ENCODE assay signal across 9 cellular contexts in the genomic region with DNA sequence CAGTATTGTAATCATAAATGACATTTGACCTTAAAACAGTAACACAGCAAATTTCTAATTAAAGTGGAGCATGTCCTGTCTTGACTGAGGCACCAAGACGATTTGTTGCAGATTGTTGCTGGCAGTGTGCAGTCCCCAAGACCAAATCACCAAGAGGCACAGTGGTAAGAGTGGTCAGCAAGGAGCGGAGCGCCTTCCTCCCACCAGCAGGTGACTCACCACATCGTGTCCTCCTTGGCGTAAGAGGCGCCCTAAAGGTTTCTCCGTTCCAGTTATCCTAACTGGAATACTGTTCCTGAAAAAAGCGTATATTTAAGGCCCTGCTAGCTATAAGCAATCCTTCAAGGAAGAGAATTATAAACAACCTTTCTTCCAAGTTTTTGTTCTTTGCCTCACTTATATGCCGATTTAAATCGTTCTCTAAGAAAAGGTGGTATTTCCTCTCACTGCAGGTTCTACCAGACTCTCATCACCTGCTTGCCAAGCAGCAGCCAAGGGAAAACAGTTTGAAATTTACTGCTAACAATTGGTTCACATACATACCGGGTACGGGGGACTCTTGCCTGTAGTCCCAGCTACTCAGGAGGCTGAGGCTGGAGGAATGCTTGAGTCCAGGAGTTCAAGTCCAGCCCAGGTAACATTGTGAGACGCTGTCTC. TPM values are rescaled to one million over a fixed set of nuclear protein-coding genes. Genes with fewer than 3 reads are reported as not detected.
A peak's percentile ranks its signal among the peaks of the same experiment; 100 is the strongest.
DNase-seq lines count a peak whose midpoint lies in the region; ATAC-seq, FAIRE-seq and TF ChIP-seq lines count a peak whose summit lies in the region.
"Had no signal": no experiment of that assay in that cellular context is flagged by ENCODE, and none has a peak within 500 bp of the region (broad histone marks: within the 10 kb centered on the region; RNA-seq: fewer than 3 reads in every experiment).

No MANE protein-coding gene starts in this region.

- peak; percentile 73 for FAIRE-seq in K562 (lab: Jason Lieb, UNC)

- H3K4me3 ChIP-seq in BLaER1: no peak overlapping the region
- H3K4me3 ChIP-seq in K562: no peak overlapping the region
- H3K4me3 ChIP-seq: left ventricle myocardium inferior had no signal

- intact Hi-C loops in K562 (cut with micrococcal nuclease): loop anchor here (2.0 to 10.0 kb wide), 3 partner anchors 21 to 397 kb away; a partner anchor contains a TSS

- H3K4me2 ChIP-seq in BLaER1: peak overlapping the region; percentile 71
- peak overlapping the region; percentile 30 for H3K4me2 ChIP-seq in K562 (ENCODE audit: insufficient read depth, low read length)

- DNase-seq in M059J (ENCODE audit: low read depth) (peak; percentile 29), K562 (ENCODE audit: extremely low read depth in 1 of 4, low spot score in 3 of 4) (peak; percentile 61 to 76 (median 68)), iPS-NIHi7 (ENCODE audit: extremely low spot score) (no peak)
- DNase-seq: left ventricle myocardium inferior had no signal

- H3K9ac ChIP-seq in BLaER1 (peak overlapping the region; percentile 17; the same call in 1 of the 2 replicates), K562 (ENCODE audit: insufficient read depth in 1 of 2, low read depth in 2 of 2, low read length in 2 of 2) (peak overlapping the region in 1 of 2 experiments; percentile 69; a peak in 1 of 4 replicates)

- TF ChIP-seq POLR2A in K562 (conservative IDR thresholded peaks at IDR 0.05): no peak

- CTCF ChIA-PET in K562 (lab: Yijun Ruan, JAX; ENCODE audit: low intra/inter-chr PET ratio): interaction anchor here (0.9 kb wide), 2 partner anchors 60 to 65 kb away, joined by 3 to 4 read pairs; no protein-coding TSS in a partner anchor

- no peaks in the 10 kb centered on the region for H3K36me3 ChIP-seq in BLaER1
- H3K36me3 ChIP-seq in K562 (ENCODE audit: control insufficient read depth, insufficient read depth, low read length): no peaks in the 10 kb centered on the region
- H3K36me3 ChIP-seq: left ventricle myocardium inferior had no signal

- POLR2A ChIA-PET in K562 (lab: Yijun Ruan, JAX): interaction anchor here (0.6 to 1.2 kb wide), 2 partner anchors 10 to 29 kb away, joined by 3 to 9 read pairs; a partner anchor contains a TSS

- no peaks in the 10 kb centered on the region for H3K79me2 ChIP-seq in K562 (ENCODE audit: control insufficient read depth, insufficient read depth, low read length)

- TF ChIP-seq CTCF in K562 (IDR thresholded peaks at IDR 0.05 in 2 of 3, conservative IDR thresholded peaks at IDR 0.05 in 1 of 3; ENCODE audit: insufficient read depth in 2 of 3, low read depth in 1 of 3, low read length in 3 of 3): peak; percentile 40 to 53 (median 48); a peak in 5 of 6 replicates

- ATAC-seq in GM19397 (IDR thresholded peaks at IDR 0.05; ENCODE audit: unreplicated experiment) (peak; percentile 22), K562 (peak; percentile 84), GM19455 (IDR thresholded peaks at IDR 0.05; ENCODE audit: unreplicated experiment) (no peak), GM21717 (IDR thresholded peaks at IDR 0.05; ENCODE audit: unreplicated experiment) (no peak), HG03175 (IDR thresholded peaks at IDR 0.05; ENCODE audit: unreplicated experiment) (no peak)

- peaks cover 5% of the 10 kb centered on the region for H3K9me1 ChIP-seq in K562 (ENCODE audit: control insufficient read depth, insufficient read depth, low read length)

- peak; percentile 26 to 52; a peak in 3 of 4 replicates for TF ChIP-seq RAD21 in K562 (CRISPR knock-in tag; conservative IDR thresholded peaks at IDR 0.05 in 1 of 2, IDR thresholded peaks at IDR 0.05 in 1 of 2)

- WGBS in K562 (ENCODE audit: insufficient coverage, low coverage, missing lambda C conversion rate): 38% methylated on average over 13 of the region's 13 CpGs

- H3K27me3 ChIP-seq in BLaER1: no peaks in the 10 kb centered on the region
- no peaks in the 10 kb centered on the region; a peak in 1 of 5 replicates for H3K27me3 ChIP-seq in K562 (ENCODE audit: control insufficient read depth in 2 of 2, insufficient read depth in 2 of 2, low read length in 2 of 2)

- H3K27ac ChIP-seq in BLaER1 (peak overlapping the region; percentile 55; the same call in 1 of the 2 replicates), K562 (ENCODE audit: extremely low read depth, low read depth, low read length) (no peak overlapping the region)
- H3K27ac ChIP-seq: left ventricle myocardium inferior had no signal

- TF ChIP-seq EP300 in K562 (IDR thresholded peaks at IDR 0.05; ENCODE audit: low read length): no peak

- in situ Hi-C loops in K562 (cut with MboI): no loop called here

- peaks cover 58% of the 10 kb centered on the region for H3K4me1 ChIP-seq in BLaER1
- H3K4me1 ChIP-seq in K562 (replicated peaks in 1 of 2; ENCODE audit: control insufficient read depth in 2 of 2, insufficient read depth in 2 of 2, low read length in 2 of 2): peaks cover 30 to 33% of the 10 kb centered on the region in 2 experiments; a peak in 4 of 5 replicates

- H3K9me3 ChIP-seq in BLaER1 (no peaks in the 10 kb centered on the region), K562 (replicated peaks; ENCODE audit: control insufficient read depth, insufficient read depth, low read depth, low read length) (no peaks in the 10 kb centered on the region)
- H3K9me3 ChIP-seq: left ventricle myocardium inferior had no signal

- BruUV-seq in K562 (replicated peaks; lab: Mats Ljungman, UMichigan): no TSS peak

- peak overlapping the region; percentile 48 for H2AFZ ChIP-seq in K562 (ENCODE audit: low read depth, low read length)

- no peaks in the 10 kb centered on the region for H4K20me1 ChIP-seq in BLaER1
- no peaks in the 10 kb centered on the region for H4K20me1 ChIP-seq in K562 (replicated peaks; ENCODE audit: control insufficient read depth, insufficient read depth, low read length)

RNA-seq across cellular contexts. Expression of a gene that starts 10.7 kb away (rescaled TPM):
- total RNA-seq in M059J (2014; rRNA removed; shearing (Covaris generic)): 103 and 155 TPM in 2 replicates
- 109 and 296 TPM in 2 replicates for total RNA-seq in K562 (2011; cell fraction: chromatin; rRNA removed; ENCODE audit: low replicate concordance)
- total RNA-seq in K562 (2011; cell fraction: nucleolus; rRNA removed): 251 and 260 TPM in 2 replicates
- total RNA-seq in K562 (2011; cell fraction: nucleoplasm; rRNA removed): 183 and 184 TPM in 2 replicates
- total RNA-seq in K562 (2014; rRNA removed) (212 and 268 TPM in 2 replicates), K562 (2014; rRNA removed; fragmentation: Illumina TruSeq; extraction: Trizol) (46.9 and 56.8 TPM in 2 replicates), K562 (2015; rRNA removed; fragmentation: Illumina TruSeq; extraction: Trizol) (94.0 and 99.6 TPM in 2 replicates), K562 (2021) (277 and 283 TPM in 2 replicates)
- polyA plus RNA-seq in K562 (2011; rRNA removed) (130 and 189 TPM in 2 replicates), K562 (2014; fragmentation: Illumina TruSeq; extraction: Trizol) (94.3 and 120 TPM in 2 replicates), K562 (2014; fragmentation: Nextera tagmentation; extraction: Ambion mirVana) (10 to 100 TPM in 1 of 2 experiments, 1 to 10 TPM in 1; 8.1 to 11.0 TPM), K562 (2014; rRNA removed) (209 and 237 TPM in 2 replicates)
- polyA plus RNA-seq in K562 (2011; cell fraction: cytosol; rRNA removed): 210 and 322 TPM in 2 replicates
- polyA plus RNA-seq in K562 (2011; cell fraction: nucleus; rRNA removed): 461 and 543 TPM in 2 replicates
- polyA plus RNA-seq in K562 (2012): 186 and 202 TPM in 2 replicates
- polyA minus RNA-seq in K562 (2011; rRNA and poly(A)+ RNA removed): 65.6 and 71.9 TPM in 2 replicates
- 96.6 and 122 TPM in 2 replicates for polyA minus RNA-seq in K562 (2011; cell fraction: cytosol; rRNA and poly(A)+ RNA removed)
- polyA minus RNA-seq in K562 (2011; cell fraction: nucleus; rRNA and poly(A)+ RNA removed): 81.0 and 130 TPM in 2 replicates

RNA-seq across cellular contexts. Expression of a gene that starts 16.5 kb away (rescaled TPM):
- total RNA-seq in M059J (2014; rRNA removed; shearing (Covaris generic)): 1.1 and 1.7 TPM in 2 replicates
- total RNA-seq in K562 (2011; cell fraction: chromatin; rRNA removed; ENCODE audit: low replicate concordance): not detected in 2 replicates
- not detected in 2 replicates for total RNA-seq in K562 (2011; cell fraction: nucleolus; rRNA removed)
- total RNA-seq in K562 (2011; cell fraction: nucleoplasm; rRNA removed): not detected in 2 replicates
- total RNA-seq in K562 (2014; rRNA removed) (not detected in 2 replicates), K562 (2014; rRNA removed; fragmentation: Illumina TruSeq; extraction: Trizol) (not detected in 2 replicates), K562 (2015; rRNA removed; fragmentation: Illumina TruSeq; extraction: Trizol) (not detected in 2 replicates), K562 (2021) (1.7 and 1.8 TPM in 2 replicates)
- polyA plus RNA-seq in K562 (2011; rRNA removed) (0.11 TPM in 1 of 2 replicates, not detected in the other), K562 (2014; fragmentation: Illumina TruSeq; extraction: Trizol) (not detected in 2 replicates), K562 (2014; fragmentation: Nextera tagmentation; extraction: Ambion mirVana) (not detected), K562 (2014; rRNA removed) (0.23 TPM in 1 of 2 replicates, not detected in the other)
- 0.51 and 0.55 TPM in 2 replicates for polyA plus RNA-seq in K562 (2011; cell fraction: cytosol; rRNA removed)
- polyA plus RNA-seq in K562 (2011; cell fraction: nucleus; rRNA removed): 0.13 and 0.26 TPM in 2 replicates
- 0.21 and 0.33 TPM in 2 replicates for polyA plus RNA-seq in K562 (2012)
- not detected in 2 replicates for polyA minus RNA-seq in K562 (2011; rRNA and poly(A)+ RNA removed)
- not detected in 2 replicates for polyA minus RNA-seq in K562 (2011; cell fraction: cytosol; rRNA and poly(A)+ RNA removed)
- not detected in 2 replicates for polyA minus RNA-seq in K562 (2011; cell fraction: nucleus; rRNA and poly(A)+ RNA removed)

RNA-seq across cellular contexts. Expression of a gene that starts 21.2 kb away (rescaled TPM):
- total RNA-seq in M059J (2014; rRNA removed; shearing (Covaris generic)): 2.5 and 5.3 TPM in 2 replicates
- total RNA-seq in K562 (2011; cell fraction: chromatin; rRNA removed; ENCODE audit: low replicate concordance): 3.1 and 10.5 TPM in 2 replicates
- total RNA-seq in K562 (2011; cell fraction: nucleolus; rRNA removed): 12.0 and 14.7 TPM in 2 replicates
- total RNA-seq in K562 (2011; cell fraction: nucleoplasm; rRNA removed): 5.9 TPM in 2 replicates
- total RNA-seq in K562 (2014; rRNA removed) (18.6 and 21.8 TPM in 2 replicates), K562 (2014; rRNA removed; fragmentation: Illumina TruSeq; extraction: Trizol) (1.1 and 1.8 TPM in 2 replicates), K562 (2015; rRNA removed; fragmentation: Illumina TruSeq; extraction: Trizol) (5.5 and 5.7 TPM in 2 replicates), K562 (2021) (18.7 and 19.2 TPM in 2 replicates)
- polyA plus RNA-seq in K562 (2011; rRNA removed) (4.9 and 8.3 TPM in 2 replicates), K562 (2014; fragmentation: Illumina TruSeq; extraction: Trizol) (1.5 and 3.5 TPM in 2 replicates), K562 (2014; fragmentation: Nextera tagmentation; extraction: Ambion mirVana) (under 1 TPM; 0.04 to 0.20 TPM), K562 (2014; rRNA removed) (13.1 and 13.2 TPM in 2 replicates)
- polyA plus RNA-seq in K562 (2011; cell fraction: cytosol; rRNA removed): 7.9 and 29.5 TPM in 2 replicates
- polyA plus RNA-seq in K562 (2011; cell fraction: nucleus; rRNA removed): 9.1 and 15.1 TPM in 2 replicates
- 11.8 and 13.9 TPM in 2 replicates for polyA plus RNA-seq in K562 (2012)
- polyA minus RNA-seq in K562 (2011; rRNA and poly(A)+ RNA removed): 1.3 and 1.6 TPM in 2 replicates
- polyA minus RNA-seq in K562 (2011; cell fraction: cytosol; rRNA and poly(A)+ RNA removed): 7.2 and 17.1 TPM in 2 replicates
- polyA minus RNA-seq in K562 (2011; cell fraction: nucleus; rRNA and poly(A)+ RNA removed): 4.3 and 5.3 TPM in 2 replicates

RNA-seq across cellular contexts. Expression of a gene that starts 34.6 kb away (rescaled TPM):
- 0.07 TPM in 1 of 2 replicates, not detected in the other for total RNA-seq in M059J (2014; rRNA removed; shearing (Covaris generic))
- total RNA-seq in K562 (2011; cell fraction: chromatin; rRNA removed; ENCODE audit: low replicate concordance): 118 and 124 TPM in 2 replicates
- 77.7 and 87.2 TPM in 2 replicates for total RNA-seq in K562 (2011; cell fraction: nucleolus; rRNA removed)
- 81.8 and 110 TPM in 2 replicates for total RNA-seq in K562 (2011; cell fraction: nucleoplasm; rRNA removed)
- 12.1 and 12.9 TPM in 2 replicates for total RNA-seq in K562 (2014; rRNA removed)
- 14.2 and 16.9 TPM in 2 replicates for total RNA-seq in K562 (2014; rRNA removed; fragmentation: Illumina TruSeq; extraction: Trizol)
- total RNA-seq in K562 (2015; rRNA removed; fragmentation: Illumina TruSeq; extraction: Trizol): 14.8 and 16.8 TPM in 2 replicates
- 10.0 and 10.8 TPM in 2 replicates for total RNA-seq in K562 (2021)
- polyA plus RNA-seq in K562 (2011; rRNA removed): 28.1 and 35.4 TPM in 2 replicates
- 13.0 and 26.1 TPM in 2 replicates for polyA plus RNA-seq in K562 (2011; cell fraction: cytosol; rRNA removed)
- polyA plus RNA-seq in K562 (2011; cell fraction: nucleus; rRNA removed): 30.3 and 45.3 TPM in 2 replicates
- polyA plus RNA-seq in K562 (2012): 13.2 and 18.9 TPM in 2 replicates
- polyA plus RNA-seq in K562 (2014; fragmentation: Illumina TruSeq; extraction: Trizol): 12.2 and 13.4 TPM in 2 replicates
- 10 to 100 TPM in 1 of 2 experiments, 1 to 10 TPM in 1; 9.0 to 13.3 TPM for polyA plus RNA-seq in K562 (2014; fragmentation: Nextera tagmentation; extraction: Ambion mirVana)
- polyA plus RNA-seq in K562 (2014; rRNA removed): 14.9 and 16.9 TPM in 2 replicates
- 61.6 and 72.6 TPM in 2 replicates for polyA minus RNA-seq in K562 (2011; rRNA and poly(A)+ RNA removed)
- polyA minus RNA-seq in K562 (2011; cell fraction: cytosol; rRNA and poly(A)+ RNA removed): 16.9 and 22.1 TPM in 2 replicates
- polyA minus RNA-seq in K562 (2011; cell fraction: nucleus; rRNA and poly(A)+ RNA removed): 75.1 and 126 TPM in 2 replicates

RNA-seq across cellular contexts. Expression of a gene that starts 34.7 kb away (rescaled TPM):
- total RNA-seq in M059J (2014; rRNA removed; shearing (Covaris generic)): 0.47 TPM in 1 of 2 replicates, not detected in the other
- total RNA-seq in K562 (2011; cell fraction: chromatin; rRNA removed; ENCODE audit: low replicate concordance): 114 and 182 TPM in 2 replicates
- total RNA-seq in K562 (2011; cell fraction: nucleolus; rRNA removed): 129 and 134 TPM in 2 replicates
- total RNA-seq in K562 (2011; cell fraction: nucleoplasm; rRNA removed): 113 and 123 TPM in 2 replicates
- total RNA-seq in K562 (2014; rRNA removed): 55.2 and 67.6 TPM in 2 replicates
- 16.8 and 18.7 TPM in 2 replicates for total RNA-seq in K562 (2014; rRNA removed; fragmentation: Illumina TruSeq; extraction: Trizol)
- total RNA-seq in K562 (2015; rRNA removed; fragmentation: Illumina TruSeq; extraction: Trizol): 35.2 and 37.8 TPM in 2 replicates
- total RNA-seq in K562 (2021): 49.5 and 50.6 TPM in 2 replicates
- polyA plus RNA-seq in K562 (2011; rRNA removed): 54.3 and 76.9 TPM in 2 replicates
- polyA plus RNA-seq in K562 (2011; cell fraction: cytosol; rRNA removed): 138 and 194 TPM in 2 replicates
- polyA plus RNA-seq in K562 (2011; cell fraction: nucleus; rRNA removed): 125 and 205 TPM in 2 replicates
- 81.4 and 86.4 TPM in 2 replicates for polyA plus RNA-seq in K562 (2012)
- 18.4 and 35.6 TPM in 2 replicates for polyA plus RNA-seq in K562 (2014; fragmentation: Illumina TruSeq; extraction: Trizol)
- polyA plus RNA-seq in K562 (2014; fragmentation: Nextera tagmentation; extraction: Ambion mirVana): 1 to 10 TPM; 1.3 to 1.7 TPM
- polyA plus RNA-seq in K562 (2014; rRNA removed): 42.0 and 46.5 TPM in 2 replicates
- polyA minus RNA-seq in K562 (2011; rRNA and poly(A)+ RNA removed): 44.8 and 55.6 TPM in 2 replicates
- 94.8 and 130 TPM in 2 replicates for polyA minus RNA-seq in K562 (2011; cell fraction: cytosol; rRNA and poly(A)+ RNA removed)
- 89.0 and 106 TPM in 2 replicates for polyA minus RNA-seq in K562 (2011; cell fraction: nucleus; rRNA and poly(A)+ RNA removed)

Comparison
In these comparisons a context has a peak if more than half of its experiments do, and no peak if none do; other contexts are left out.
1. ATAC-seq: peak in GM19397 (single experiment) and K562 (single experiment); none in GM19455 (single experiment), GM21717 (single experiment) and HG03175 (single experiment).